1 cellular context compared by ENCODE assay signal in the genomic region with DNA sequence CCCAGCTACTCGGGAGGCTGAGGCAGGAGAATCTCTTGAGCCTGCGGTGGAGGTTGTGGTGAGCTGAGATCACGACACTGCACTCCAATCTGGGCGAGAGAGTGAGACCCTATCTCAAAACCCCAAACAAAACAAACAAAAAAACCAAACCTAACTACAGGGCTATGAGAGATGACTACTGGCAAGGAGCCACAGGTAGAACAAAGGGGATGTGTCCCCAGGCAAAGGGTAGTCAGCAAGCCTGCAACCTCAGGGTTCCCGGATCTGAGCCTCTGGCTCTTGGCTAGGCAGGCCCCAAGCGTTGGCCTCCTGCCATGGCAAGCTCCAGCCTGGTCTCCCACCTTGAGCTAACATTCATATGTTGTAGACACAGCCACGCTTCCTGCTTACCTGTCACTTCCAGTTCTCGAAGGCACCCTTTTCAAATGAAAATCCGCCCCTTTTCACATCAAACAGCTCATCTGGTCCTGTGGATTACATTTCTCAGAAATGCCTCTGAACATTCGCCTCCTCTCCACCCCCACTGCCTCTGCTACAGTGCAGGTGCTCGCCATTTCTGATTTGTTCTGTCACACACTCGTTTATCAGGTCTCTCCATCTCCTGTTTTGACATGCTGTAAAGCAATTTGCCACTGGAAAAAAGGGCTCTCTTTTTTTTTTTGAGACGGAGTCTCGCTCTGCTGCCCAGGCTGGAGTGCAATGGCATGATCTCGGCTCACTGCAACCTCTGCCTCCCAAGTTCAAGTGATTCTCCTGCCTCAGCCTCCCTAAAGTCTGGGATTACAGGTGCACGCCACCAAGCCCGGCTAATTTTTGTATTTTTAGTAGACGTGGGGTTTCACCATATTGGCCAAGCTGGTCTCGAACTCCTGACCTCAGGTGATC.
TF ChIP-seq lines count a peak whose summit lies in the region.

No MANE protein-coding gene starts in this region.

TF ChIP-seq in HepG2, 621 proteins besides CTCF, POLR2A, EP300 and RAD21 (continued from another document and continues in another):
- peak; percentile 97 for TF ChIP-seq ZNF770 (CRISPR knock-in tag; IDR thresholded peaks at IDR 0.05)
- TF ChIP-seq MATR3 (CRISPR knock-in tag; IDR thresholded peaks at IDR 0.05) = no peak
- no peak for TF ChIP-seq HOXA7 (CRISPR knock-in tag; IDR thresholded peaks at IDR 0.05)
- no peak for TF ChIP-seq PLRG1 (conservative IDR thresholded peaks at IDR 0.05)
- TF ChIP-seq, protein P1, sequence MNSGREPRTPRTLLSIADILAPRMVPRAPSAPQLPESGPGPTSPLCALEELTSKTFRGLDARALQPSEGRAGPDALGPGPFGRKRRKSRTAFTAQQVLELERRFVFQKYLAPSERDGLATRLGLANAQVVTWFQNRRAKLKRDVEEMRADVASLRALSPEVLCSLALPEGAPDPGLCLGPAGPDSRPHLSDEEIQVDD (CRISPR knock-in tag; IDR thresholded peaks at IDR 0.05; ENCODE audit: borderline replicate concordance) = no peak
- 0 out of 2 replicates have a peak, but pooled peaks have one; percentile 63 for TF ChIP-seq ZNF564 (CRISPR knock-in tag; IDR thresholded peaks at IDR 0.05)
- TF ChIP-seq TBP (CRISPR knock-in tag; IDR thresholded peaks at IDR 0.05) = no peak
- TF ChIP-seq ZSCAN5A (CRISPR knock-in tag; IDR thresholded peaks at IDR 0.05; ENCODE audit: borderline replicate concordance) = peak; percentile 92; the same call in 1 of the 2 replicates
- TF ChIP-seq, protein P2, sequence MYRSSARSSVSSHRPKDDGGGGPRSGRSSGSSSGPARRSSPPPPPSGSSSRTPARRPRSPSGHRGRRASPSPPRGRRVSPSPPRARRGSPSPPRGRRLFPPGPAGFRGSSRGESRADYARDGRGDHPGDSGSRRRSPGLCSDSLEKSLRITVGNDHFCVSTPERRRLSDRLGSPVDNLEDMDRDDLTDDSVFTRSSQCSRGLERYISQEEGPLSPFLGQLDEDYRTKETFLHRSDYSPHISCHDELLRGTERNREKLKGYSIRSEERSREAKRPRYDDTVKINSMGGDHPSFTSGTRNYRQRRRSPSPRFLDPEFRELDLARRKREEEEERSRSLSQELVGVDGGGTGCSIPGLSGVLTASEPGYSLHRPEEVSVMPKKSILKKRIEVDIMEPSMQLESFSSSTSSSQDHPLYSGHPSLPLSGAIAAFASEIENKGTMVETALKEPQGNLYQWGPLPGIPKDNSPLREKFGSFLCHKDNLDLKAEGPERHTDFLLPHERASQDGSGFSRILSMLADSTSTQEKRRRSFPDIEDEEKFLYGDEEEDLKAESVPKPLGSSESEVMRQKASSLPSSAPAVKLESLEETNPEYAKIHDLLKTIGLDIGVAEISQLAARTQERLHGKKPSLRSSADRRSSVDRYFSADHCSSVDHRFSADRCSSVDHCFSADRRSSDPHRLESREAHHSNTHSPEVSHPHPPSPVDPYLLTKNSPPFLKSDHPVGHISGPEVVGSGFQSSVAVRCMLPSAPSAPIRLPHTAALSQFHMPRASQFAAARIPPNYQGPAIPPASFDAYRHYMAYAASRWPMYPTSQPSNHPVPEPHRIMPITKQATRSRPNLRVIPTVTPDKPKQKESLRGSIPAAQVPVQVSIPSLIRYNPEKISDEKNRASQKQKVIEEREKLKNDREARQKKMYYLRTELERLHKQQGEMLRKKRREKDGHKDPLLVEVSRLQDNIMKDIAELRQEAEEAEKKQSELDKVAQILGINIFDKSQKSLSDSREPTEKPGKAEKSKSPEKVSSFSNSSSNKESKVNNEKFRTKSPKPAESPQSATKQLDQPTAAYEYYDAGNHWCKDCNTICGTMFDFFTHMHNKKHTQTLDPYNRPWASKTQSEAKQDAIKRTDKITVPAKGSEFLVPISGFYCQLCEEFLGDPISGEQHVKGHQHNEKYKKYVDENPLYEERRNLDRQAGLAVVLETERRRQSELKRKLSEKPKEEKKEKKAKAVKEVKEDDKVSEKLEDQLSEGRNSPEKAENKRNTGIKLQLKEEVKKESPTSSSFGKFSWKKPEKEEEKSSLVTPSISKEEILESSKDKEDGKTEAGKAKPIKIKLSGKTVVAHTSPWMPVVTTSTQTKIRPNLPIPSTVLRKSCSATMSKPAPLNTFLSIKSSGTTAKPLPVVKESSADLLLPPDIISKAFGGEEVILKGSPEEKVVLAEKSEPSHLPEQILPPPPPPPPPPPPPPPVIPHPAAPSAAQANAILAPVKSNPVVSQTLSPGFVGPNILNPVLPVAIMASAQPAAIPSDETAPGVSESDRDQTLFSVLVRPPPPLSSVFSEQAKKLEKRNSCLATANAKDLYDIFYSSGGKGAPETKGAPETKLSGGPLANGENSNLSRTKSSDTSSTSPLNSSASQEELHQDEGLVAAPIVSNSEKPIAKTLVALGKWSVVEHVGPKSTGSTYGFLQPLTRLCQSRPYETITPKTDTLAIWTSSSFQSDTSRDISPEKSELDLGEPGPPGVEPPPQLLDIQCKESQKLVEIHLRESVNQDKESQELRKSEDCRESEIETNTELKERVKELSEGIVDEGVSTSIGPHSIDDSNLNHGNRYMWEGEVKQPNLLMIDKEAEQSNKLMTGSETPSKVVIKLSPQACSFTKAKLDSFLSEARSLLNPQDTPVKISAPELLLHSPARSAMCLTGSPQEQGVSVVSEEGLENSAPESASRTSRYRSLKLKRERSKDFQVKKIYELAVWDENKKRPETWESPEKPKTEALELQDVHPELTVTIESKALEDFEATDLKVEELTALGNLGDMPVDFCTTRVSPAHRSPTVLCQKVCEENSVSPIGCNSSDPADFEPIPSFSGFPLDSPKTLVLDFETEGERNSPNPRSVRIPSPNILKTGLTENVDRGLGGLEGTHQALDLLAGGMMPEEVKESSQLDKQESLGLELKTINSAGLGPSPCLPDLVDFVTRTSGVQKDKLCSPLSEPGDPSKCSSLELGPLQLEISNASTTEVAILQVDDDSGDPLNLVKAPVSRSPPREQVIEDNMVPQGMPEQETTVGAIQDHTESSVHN (CRISPR knock-in tag; IDR thresholded peaks at IDR 0.05) = no peak
- TF ChIP-seq ZNF281 (CRISPR knock-in tag; IDR thresholded peaks at IDR 0.05; ENCODE audit: borderline replicate concordance) = peak; percentile 37; the same call in 1 of the 2 replicates
- TF ChIP-seq ZFP1 (CRISPR knock-in tag; IDR thresholded peaks at IDR 0.05) = no peak
- 0 out of 2 replicates have a peak, but pooled peaks have one; percentile 36 for TF ChIP-seq ZNF225 (CRISPR knock-in tag; IDR thresholded peaks at IDR 0.05)
- peak; percentile 79 for TF ChIP-seq KAT8 (CRISPR knock-in tag; IDR thresholded peaks at IDR 0.05)
- peak; percentile 75; the same call in 1 of the 2 replicates for TF ChIP-seq SNAPC4 (CRISPR knock-in tag; IDR thresholded peaks at IDR 0.05)
- peak; percentile 77; the same call in 1 of the 2 replicates for TF ChIP-seq ARID2 (CRISPR knock-in tag; IDR thresholded peaks at IDR 0.05; ENCODE audit: borderline replicate concordance)
- peak; percentile 59; the same call in 1 of the 2 replicates for TF ChIP-seq ZMYM4 (CRISPR knock-in tag; IDR thresholded peaks at IDR 0.05)
- TF ChIP-seq SRY (CRISPR knock-in tag; IDR thresholded peaks at IDR 0.05) = no peak
- no peak for TF ChIP-seq ZNF124 (CRISPR knock-in tag; IDR thresholded peaks at IDR 0.05)
- TF ChIP-seq ZNF10 (CRISPR knock-in tag; IDR thresholded peaks at IDR 0.05; ENCODE audit: borderline replicate concordance, low read depth) = no peak
- TF ChIP-seq KDM1A (CRISPR knock-in tag; IDR thresholded peaks at IDR 0.05) = peak; percentile 61; the same call in 1 of the 2 replicates
- no peak for TF ChIP-seq HOMEZ (CRISPR knock-in tag; IDR thresholded peaks at IDR 0.05; ENCODE audit: low read depth)
- TF ChIP-seq ZNF569 (CRISPR knock-in tag; IDR thresholded peaks at IDR 0.05; ENCODE audit: borderline replicate concordance) = no peak
- TF ChIP-seq, protein P3, sequence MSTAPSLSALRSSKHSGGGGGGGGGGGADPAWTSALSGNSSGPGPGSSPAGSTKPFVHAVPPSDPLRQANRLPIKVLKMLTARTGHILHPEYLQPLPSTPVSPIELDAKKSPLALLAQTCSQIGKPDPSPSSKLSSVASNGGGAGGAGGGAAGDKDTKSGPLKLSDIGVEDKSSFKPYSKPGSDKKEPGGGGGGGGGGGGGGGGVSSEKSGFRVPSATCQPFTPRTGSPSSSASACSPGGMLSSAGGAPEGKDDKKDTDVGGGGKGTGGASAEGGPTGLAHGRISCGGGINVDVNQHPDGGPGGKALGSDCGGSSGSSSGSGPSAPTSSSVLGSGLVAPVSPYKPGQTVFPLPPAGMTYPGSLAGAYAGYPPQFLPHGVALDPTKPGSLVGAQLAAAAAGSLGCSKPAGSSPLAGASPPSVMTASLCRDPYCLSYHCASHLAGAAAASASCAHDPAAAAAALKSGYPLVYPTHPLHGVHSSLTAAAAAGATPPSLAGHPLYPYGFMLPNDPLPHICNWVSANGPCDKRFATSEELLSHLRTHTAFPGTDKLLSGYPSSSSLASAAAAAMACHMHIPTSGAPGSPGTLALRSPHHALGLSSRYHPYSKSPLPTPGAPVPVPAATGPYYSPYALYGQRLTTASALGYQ (CRISPR knock-in tag; IDR thresholded peaks at IDR 0.05) = no peak; the same call in 1 of the 2 replicates
